7 cellular contexts compared by ENCODE assay signal in genomic region chr7:33054261-33054964, GRCh38. TPM values are rescaled to one million over a fixed set of nuclear protein-coding genes. Genes with fewer than 3 reads are reported as not detected.
DNase-seq lines count a peak whose midpoint lies in the region; ATAC-seq and TF ChIP-seq lines count a peak whose summit lies in the region.

No MANE protein-coding gene starts in this region.

- no peaks in the 10 kb centered on the region for H3K36me3 ChIP-seq in Loucy (ENCODE audit: insufficient read depth, low read length)
- no peaks in the 10 kb centered on the region for H3K36me3 ChIP-seq in neutrophil

- H3K4me2 ChIP-seq in Loucy (ENCODE audit: low read depth, low read length, poor library complexity, severe bottlenecking), result peak overlapping the region; percentile 76

- H3K36me3 Mint-ChIP-seq in activated naive CD4-positive, alpha-beta T cell treated with anti-CD3 and anti-CD28 coated beads, Interleukin-2, amount 50 U/mL, for 72 hours, result peaks cover 0 to 36% of the 10 kb centered on the region in 2 donors

- H3K27ac Mint-ChIP-seq in activated naive CD4-positive, alpha-beta T cell treated with anti-CD3 and anti-CD28 coated beads, Interleukin-2, amount 50 U/mL, for 72 hours, result peak overlapping the region; percentile 44 to 76

- no peaks in the 10 kb centered on the region for H3K9me2 ChIP-seq in Loucy (replicated peaks; ENCODE audit: low read depth, low read length)

- H3K4me1 ChIP-seq in Loucy (ENCODE audit: insufficient read depth, low read length, poor library complexity, severe bottlenecking) (peaks cover 68% of the 10 kb centered on the region), neutrophil (ENCODE audit: control insufficient read depth in 1 of 2, insufficient read depth in 1 of 2, low read depth in 1 of 2, low read length in 1 of 2) (peaks cover 55 to 66% of the 10 kb centered on the region in 2 experiments)

- no peak for TF ChIP-seq CTCF in Loucy (conservative IDR thresholded peaks at IDR 0.05; ENCODE audit: low read length)
- no peak for TF ChIP-seq CTCF in neutrophil (IDR thresholded peaks at IDR 0.05)

- intact Hi-C loops in Right ventricle myocardium superior (cut with DNase I), result no loop called here

- H3K79me2 ChIP-seq in Loucy (ENCODE audit: insufficient read depth, low read length), result peaks cover 89% of the 10 kb centered on the region

- no peaks in the 10 kb centered on the region for H3K9me3 Mint-ChIP-seq in activated naive CD4-positive, alpha-beta T cell treated with anti-CD3 and anti-CD28 coated beads, Interleukin-2, amount 50 U/mL, for 72 hours

- H2AFZ ChIP-seq in Loucy (ENCODE audit: low read length), result no peak overlapping the region

- H3K9ac ChIP-seq in Loucy (ENCODE audit: low read depth, low read length, poor library complexity, severe bottlenecking), result peak overlapping the region; percentile 69

- H3K27me3 ChIP-seq in Loucy (ENCODE audit: insufficient read depth, low read length, poor library complexity, severe bottlenecking) (no peaks in the 10 kb centered on the region), neutrophil (no peaks in the 10 kb centered on the region)

- peak; percentile 44 for ATAC-seq in GM18867 (IDR thresholded peaks at IDR 0.05; ENCODE audit: unreplicated experiment)
- ATAC-seq in activated naive CD4-positive, alpha-beta T cell treated with anti-CD3 and anti-CD28 coated beads, Interleukin-2, amount 50 U/mL, for 72 hours, result peak; percentile 89 to 96
- no peak for ATAC-seq in Right ventricle myocardium superior (ENCODE audit: poor library complexity)
- no peak for ATAC-seq in HG03460 (IDR thresholded peaks at IDR 0.05; ENCODE audit: unreplicated experiment)

- peak overlapping the region; percentile 61 for H3K27ac ChIP-seq in neutrophil

- peak overlapping the region; percentile 63 for H3K4me3 ChIP-seq in Loucy (ENCODE audit: low read length, poor library complexity, severe bottlenecking)
- peak overlapping the region in 1 of 2 experiments; percentile 28 for H3K4me3 ChIP-seq in neutrophil (ENCODE audit: low read depth in 1 of 2, low read length in 1 of 2)

- peaks cover 70% of the 10 kb centered on the region for H4K20me1 ChIP-seq in Loucy (ENCODE audit: insufficient read depth, low read length, poor library complexity, severe bottlenecking)

- H3F3A ChIP-seq in Loucy (ENCODE audit: low read depth), result peaks cover 15% of the 10 kb centered on the region

- H3K9me3 ChIP-seq in Loucy (ENCODE audit: insufficient read depth, low read depth, low read length) (no peaks in the 10 kb centered on the region), neutrophil (no peaks in the 10 kb centered on the region)

- DNase-seq in activated naive CD4-positive, alpha-beta T cell treated with anti-CD3 and anti-CD28 coated beads, Interleukin-2, amount 50 U/mL, for 72 hours (ENCODE audit: low spot score in 2 of 2), result no peak
- DNase-seq in activated gamma-delta T cell (lab: John Stamatoyannopoulos, UW), result no peak
- DNase-seq in Right ventricle myocardium superior, result no peak

RNA-seq across cellular contexts. Expression of gene NT5C3A, which starts 8.2 kb away (rescaled TPM):
- 10 to 100 TPM; 37.9 to 53.5 TPM for total RNA-seq in activated naive CD4-positive, alpha-beta T cell treated with anti-CD3 and anti-CD28 coated beads, Interleukin-2, amount 50 U/mL, for 72 hours
- 21.6 TPM for total RNA-seq in Right ventricle myocardium superior

RNA-seq across cellular contexts. Expression of gene RP9, which starts 54.8 kb away (rescaled TPM):
- 10 to 100 TPM in 1 of 2 donors, 1 to 10 TPM in 1; 7.6 to 12.1 TPM for total RNA-seq in activated naive CD4-positive, alpha-beta T cell treated with anti-CD3 and anti-CD28 coated beads, Interleukin-2, amount 50 U/mL, for 72 hours
- total RNA-seq in Right ventricle myocardium superior, result 20.1 TPM

Comparison
In these comparisons a context has a peak if more than half of its experiments do, and no peak if none do; other contexts are left out.
1. ATAC-seq: peak in GM18867 (single experiment) and activated naive CD4-positive, alpha-beta T cell treated with anti-CD3 and anti-CD28 coated beads, Interleukin-2, amount 50 U/mL, for 72 hours (2 of 2); none in Right ventricle myocardium superior (single experiment) and HG03460 (single experiment).